ENCODE assay signal across 1 cellular context in genomic region chr20:32442630-32443029, GRCh38.
TF ChIP-seq lines count a peak whose summit lies in the region.

No MANE protein-coding gene starts in this region.

TF ChIP-seq in GM23338, 12 proteins besides CTCF, POLR2A, EP300 and RAD21 (continued from another document):
- TF ChIP-seq ZNF462 (CRISPR knock-in tag; IDR thresholded peaks at IDR 0.05) (no peak), REST (IDR thresholded peaks at IDR 0.05; ENCODE audit: unreplicated experiment) (no peak), EZH2 (IDR thresholded peaks at IDR 0.05; ENCODE audit: low read depth, unreplicated experiment) (no peak), EZH2phosphoT487 (IDR thresholded peaks at IDR 0.05; ENCODE audit: unreplicated experiment) (no peak)
